1 cellular context compared by ENCODE assay signal in genomic region chr11:13008625-13009475, GRCh38.
TF ChIP-seq lines count a peak whose summit lies in the region.

Gene RASSF10 (plus strand): TSS chr11:13009316. CDS start chr11:13009577, 261 bp downstream.

TF ChIP-seq in H1, 55 proteins besides CTCF, POLR2A, EP300 and RAD21:
- TF ChIP-seq, protein P1, sequence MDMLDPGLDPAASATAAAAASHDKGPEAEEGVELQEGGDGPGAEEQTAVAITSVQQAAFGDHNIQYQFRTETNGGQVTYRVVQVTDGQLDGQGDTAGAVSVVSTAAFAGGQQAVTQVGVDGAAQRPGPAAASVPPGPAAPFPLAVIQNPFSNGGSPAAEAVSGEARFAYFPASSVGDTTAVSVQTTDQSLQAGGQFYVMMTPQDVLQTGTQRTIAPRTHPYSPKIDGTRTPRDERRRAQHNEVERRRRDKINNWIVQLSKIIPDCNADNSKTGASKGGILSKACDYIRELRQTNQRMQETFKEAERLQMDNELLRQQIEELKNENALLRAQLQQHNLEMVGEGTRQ (IDR thresholded peaks at IDR 0.05; ENCODE audit: low read length), result peak; percentile 19; the same call in 1 of the 2 replicates
- TF ChIP-seq, protein P2, sequence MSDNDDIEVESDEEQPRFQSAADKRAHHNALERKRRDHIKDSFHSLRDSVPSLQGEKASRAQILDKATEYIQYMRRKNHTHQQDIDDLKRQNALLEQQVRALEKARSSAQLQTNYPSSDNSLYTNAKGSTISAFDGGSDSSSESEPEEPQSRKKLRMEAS (IDR thresholded peaks at IDR 0.05), result peak; percentile 89
- TF ChIP-seq CBX5 (IDR thresholded peaks at IDR 0.05; ENCODE audit: low read depth, low read length) (no peak), BCL11A (IDR thresholded peaks at IDR 0.05; ENCODE audit: low read depth in 2 of 2, low read length in 2 of 2) (no peak), SUZ12 (IDR thresholded peaks at IDR 0.05; ENCODE audit: low read length) (no peak), TEAD4 (IDR thresholded peaks at IDR 0.05; ENCODE audit: low read depth, low read length) (peak; percentile 82), POLR2AphosphoS5 (IDR thresholded peaks at IDR 0.05; ENCODE audit: low read depth, low read length) (no peak; the same call in 1 of the 2 replicates), KDM5A (IDR thresholded peaks at IDR 0.05; ENCODE audit: low read length) (no peak), SRF (IDR thresholded peaks at IDR 0.05; ENCODE audit: low read depth, low read length) (no peak), TCF12 (IDR thresholded peaks at IDR 0.05; ENCODE audit: low read depth, low read length) (no peak), NRF1 (IDR thresholded peaks at IDR 0.05; ENCODE audit: low read depth, low read length) (no peak), TBP (IDR thresholded peaks at IDR 0.05; ENCODE audit: low read depth, low read length) (peak; percentile 65), CTBP2 (IDR thresholded peaks at IDR 0.05; ENCODE audit: borderline replicate concordance, insufficient read depth, insufficient read length, low read length) (no peak), SIX5 (IDR thresholded peaks at IDR 0.05; ENCODE audit: low read depth, low read length) (no peak), GTF2F1 (IDR thresholded peaks at IDR 0.05; ENCODE audit: borderline replicate concordance, low read depth, low read length) (no peak), YY1 (IDR thresholded peaks at IDR 0.05; ENCODE audit: low read depth, low read length) (no peak), EGR1 (IDR thresholded peaks at IDR 0.05; ENCODE audit: borderline replicate concordance, low read depth, low read length) (no peak), PHF8 (conservative IDR thresholded peaks at IDR 0.05; ENCODE audit: low read depth, low read length) (peak; percentile 51), CEBPB (IDR thresholded peaks at IDR 0.05; ENCODE audit: low read depth, low read length) (no peak), CHD1 (IDR thresholded peaks at IDR 0.05; ENCODE audit: low read depth, low read length) (no peak), SP4 (IDR thresholded peaks at IDR 0.05; ENCODE audit: low read length) (no peak), SP2 (IDR thresholded peaks at IDR 0.05; ENCODE audit: low read length) (no peak), ZNF274 (IDR thresholded peaks at IDR 0.05; ENCODE audit: borderline replicate concordance, extremely low read depth, low read length) (no peak), RXRA (IDR thresholded peaks at IDR 0.05; ENCODE audit: insufficient read depth, low read depth, low read length) (no peak), RBBP5 (IDR thresholded peaks at IDR 0.05; ENCODE audit: borderline replicate concordance, low read depth, low read length) (peak; percentile 89; the same call in 1 of the 2 replicates), SIN3A (conservative IDR thresholded peaks at IDR 0.05 in 1 of 2, IDR thresholded peaks at IDR 0.05 in 1 of 2; ENCODE audit: low read depth in 1 of 2, low read length in 2 of 2) (no peak), KDM1A (IDR thresholded peaks at IDR 0.05; ENCODE audit: borderline replicate concordance, low read length) (no peak), ASH2L (IDR thresholded peaks at IDR 0.05; ENCODE audit: low read length) (peak; percentile 86), FOSL1 (IDR thresholded peaks at IDR 0.05; ENCODE audit: insufficient read depth, low read depth, low read length) (no peak), CHD7 (IDR thresholded peaks at IDR 0.05; ENCODE audit: insufficient replicate concordance, low read length) (no peak), JUN (IDR thresholded peaks at IDR 0.05; ENCODE audit: low read depth, low read length) (no peak), EZH2 (IDR thresholded peaks at IDR 0.05; ENCODE audit: low read depth, low read length, severe bottlenecking) (no peak), CBX8 (IDR thresholded peaks at IDR 0.05; ENCODE audit: borderline replicate concordance, low read depth, low read length) (no peak), POU5F1 (IDR thresholded peaks at IDR 0.05; ENCODE audit: low read depth, low read length) (0 out of 2 replicates have a peak, but pooled peaks have one; percentile 15), SAP30 (IDR thresholded peaks at IDR 0.05; ENCODE audit: insufficient read depth, insufficient replicate concordance, low read length) (peak; percentile 46), CHD2 (IDR thresholded peaks at IDR 0.05; ENCODE audit: low read length) (no peak; the same call in 1 of the 2 replicates), TAF1 (IDR thresholded peaks at IDR 0.05; ENCODE audit: low read depth, low read length) (0 out of 2 replicates have a peak, but pooled peaks have one; percentile 45), CREB1 (IDR thresholded peaks at IDR 0.05) (peak; percentile 16; the same call in 1 of the 2 replicates), RFX5 (IDR thresholded peaks at IDR 0.05; ENCODE audit: borderline replicate concordance, low read depth, low read length) (no peak), JUND (IDR thresholded peaks at IDR 0.05; ENCODE audit: low read length) (no peak), TAF7 (optimal IDR thresholded peaks at IDR 0.05; ENCODE audit: borderline replicate concordance, low read depth, low read length) (no peak), KDM4A (IDR thresholded peaks at IDR 0.05; ENCODE audit: low read depth, low read length, severe bottlenecking) (peak; percentile 81), SP1 (IDR thresholded peaks at IDR 0.05; ENCODE audit: low read depth, low read length) (peak; percentile 68), HDAC2 (IDR thresholded peaks at IDR 0.05; ENCODE audit: borderline replicate concordance in 1 of 2, low read depth in 2 of 2, low read length in 2 of 2) (no peak), BACH1 (IDR thresholded peaks at IDR 0.05; ENCODE audit: low read length) (no peak)
- TF ChIP-seq, protein P3, sequence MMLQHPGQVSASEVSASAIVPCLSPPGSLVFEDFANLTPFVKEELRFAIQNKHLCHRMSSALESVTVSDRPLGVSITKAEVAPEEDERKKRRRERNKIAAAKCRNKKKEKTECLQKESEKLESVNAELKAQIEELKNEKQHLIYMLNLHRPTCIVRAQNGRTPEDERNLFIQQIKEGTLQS (IDR thresholded peaks at IDR 0.05; ENCODE audit: insufficient read depth, low read depth, low read length), result no peak
- TF ChIP-seq, protein P4, sequence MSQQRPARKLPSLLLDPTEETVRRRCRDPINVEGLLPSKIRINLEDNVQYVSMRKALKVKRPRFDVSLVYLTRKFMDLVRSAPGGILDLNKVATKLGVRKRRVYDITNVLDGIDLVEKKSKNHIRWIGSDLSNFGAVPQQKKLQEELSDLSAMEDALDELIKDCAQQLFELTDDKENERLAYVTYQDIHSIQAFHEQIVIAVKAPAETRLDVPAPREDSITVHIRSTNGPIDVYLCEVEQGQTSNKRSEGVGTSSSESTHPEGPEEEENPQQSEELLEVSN (IDR thresholded peaks at IDR 0.05), result peak; percentile 88
- TF ChIP-seq, protein P5, sequence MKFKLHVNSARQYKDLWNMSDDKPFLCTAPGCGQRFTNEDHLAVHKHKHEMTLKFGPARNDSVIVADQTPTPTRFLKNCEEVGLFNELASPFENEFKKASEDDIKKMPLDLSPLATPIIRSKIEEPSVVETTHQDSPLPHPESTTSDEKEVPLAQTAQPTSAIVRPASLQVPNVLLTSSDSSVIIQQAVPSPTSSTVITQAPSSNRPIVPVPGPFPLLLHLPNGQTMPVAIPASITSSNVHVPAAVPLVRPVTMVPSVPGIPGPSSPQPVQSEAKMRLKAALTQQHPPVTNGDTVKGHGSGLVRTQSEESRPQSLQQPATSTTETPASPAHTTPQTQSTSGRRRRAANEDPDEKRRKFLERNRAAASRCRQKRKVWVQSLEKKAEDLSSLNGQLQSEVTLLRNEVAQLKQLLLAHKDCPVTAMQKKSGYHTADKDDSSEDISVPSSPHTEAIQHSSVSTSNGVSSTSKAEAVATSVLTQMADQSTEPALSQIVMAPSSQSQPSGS (IDR thresholded peaks at IDR 0.05; ENCODE audit: low read length), result no peak
TF ChIP-seq in H1: peak in this region for 14.
